8 cellular contexts compared by ENCODE assay signal in the genomic region with DNA sequence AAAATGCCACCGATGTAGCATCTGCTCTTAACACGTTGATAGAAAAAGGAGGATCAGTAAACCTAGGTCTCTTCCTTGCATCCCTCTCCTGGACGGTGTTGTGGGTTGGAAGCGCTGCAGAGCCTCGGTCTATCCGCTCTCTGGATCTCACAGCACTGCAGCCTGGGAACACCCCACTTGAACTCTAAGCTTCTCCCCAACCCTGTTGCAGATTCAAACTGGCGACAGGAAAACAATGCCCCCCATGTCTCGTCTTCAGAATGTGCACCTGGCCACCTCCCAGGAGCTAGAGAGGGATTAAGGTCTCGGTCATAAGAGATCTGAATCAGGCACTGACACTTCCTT. TPM values are rescaled to one million over a fixed set of nuclear protein-coding genes. Genes with fewer than 3 reads are reported as not detected.
DNase-seq lines count a peak whose midpoint lies in the region; ATAC-seq, FAIRE-seq and TF ChIP-seq lines count a peak whose summit lies in the region.

No MANE protein-coding gene starts in this region.

- peaks cover 7% of the 10 kb centered on the region for H3K9me3 Mint-ChIP-seq in activated naive CD8-positive, alpha-beta T cell treated with anti-CD3 and anti-CD28 coated beads for 36 hours

- H3K27me3 ChIP-seq in keratinocyte (ENCODE audit: control insufficient read depth, extremely low read depth, insufficient read depth, low read length): no peaks in the 10 kb centered on the region

- H3K9ac ChIP-seq in keratinocyte (ENCODE audit: control insufficient read depth, extremely low read depth, insufficient read depth, low read length): peak overlapping the region; percentile 89

- H2AFZ ChIP-seq in keratinocyte (ENCODE audit: control insufficient read depth, low read length): peak overlapping the region; percentile 95

- H4K20me1 ChIP-seq in keratinocyte (ENCODE audit: control insufficient read depth, extremely low read depth, insufficient read depth, low read length): no peaks in the 10 kb centered on the region

- TF ChIP-seq CTCF in keratinocyte (optimal IDR thresholded peaks at IDR 0.05 in 1 of 3, IDR thresholded peaks at IDR 0.05 in 1 of 3, conservative IDR thresholded peaks at IDR 0.05 in 1 of 3; ENCODE audit: extremely low read depth in 1 of 3, insufficient read depth in 2 of 3, low read length in 3 of 3): no peak

- H3K4me3 ChIP-seq in keratinocyte (ENCODE audit: control insufficient read depth in 2 of 3, extremely low read depth in 1 of 3, insufficient read depth in 2 of 3, low read depth in 1 of 3, low read length in 3 of 3): peak overlapping the region; percentile 61 to 96 (median 79)

- H3K4me1 ChIP-seq in keratinocyte (ENCODE audit: control insufficient read depth, extremely low read depth, insufficient read depth, low read length): peaks cover 6% of the 10 kb centered on the region

- FAIRE-seq in keratinocyte (lab: Jason Lieb, UNC): no peak

- H3K27ac ChIP-seq in keratinocyte (ENCODE audit: control insufficient read depth, insufficient read depth, low read length): peak overlapping the region; percentile 79

- H3K4me1 Mint-ChIP-seq in activated naive CD8-positive, alpha-beta T cell treated with anti-CD3 and anti-CD28 coated beads for 36 hours: peaks cover 27% of the 10 kb centered on the region

- H3K4me2 ChIP-seq in keratinocyte (ENCODE audit: control insufficient read depth, extremely low read depth, insufficient read depth, low read depth, low read length): peak overlapping the region; percentile 75

- H3K36me3 ChIP-seq in keratinocyte (ENCODE audit: control insufficient read depth in 2 of 2, extremely low read depth in 1 of 2, insufficient read depth in 2 of 2, low read length in 2 of 2): no peaks in the 10 kb centered on the region

- ATAC-seq in stimulated activated naive CD8-positive, alpha-beta T cell treated with anti-CD3 and anti-CD28 coated beads, Interleukin-15, Interleukin-2, amounts not matched to agents 100 U/mL and 50 U/mL, for 24 hours: no peak

- dilution Hi-C loops in keratinocyte (cut with MboI; ENCODE audit: extremely low pct_ligation_motif_present, low sequenced_read_pairs): no loop called here

- H3K9me1 ChIP-seq in keratinocyte (ENCODE audit: control insufficient read depth, extremely low read depth, insufficient read depth, low read length): no peaks in the 10 kb centered on the region

- no peaks in the 10 kb centered on the region for H3K27me3 Mint-ChIP-seq in activated naive CD8-positive, alpha-beta T cell treated with anti-CD3 and anti-CD28 coated beads for 36 hours

- H3K36me3 Mint-ChIP-seq in activated naive CD8-positive, alpha-beta T cell treated with anti-CD3 and anti-CD28 coated beads for 36 hours: peaks cover 5% of the 10 kb centered on the region

- peaks cover 15% of the 10 kb centered on the region for H3K79me2 ChIP-seq in keratinocyte (ENCODE audit: control insufficient read depth, insufficient read depth, low read length)

- no peaks in the 10 kb centered on the region for H3K9me3 ChIP-seq in keratinocyte (ENCODE audit: control insufficient read depth, low read depth, low read length)

- H3K27ac Mint-ChIP-seq in activated naive CD8-positive, alpha-beta T cell treated with anti-CD3 and anti-CD28 coated beads for 36 hours: peak overlapping the region; percentile 91

- peak; percentile 42 for DNase-seq in NOMO-1 treated with DMSO at 0.1 percent for 48 hours (lab: John Stamatoyannopoulos, UW; ENCODE audit: unreplicated experiment)
- no peak for DNase-seq in NOMO-1 treated with dmso at 0.1 percent for 144 hours (lab: John Stamatoyannopoulos, UW; ENCODE audit: unreplicated experiment)
- DNase-seq in M059J (ENCODE audit: low read depth): peak; percentile 34
- no peak for DNase-seq in activated naive CD8-positive, alpha-beta T cell treated with anti-CD3 and anti-CD28 coated beads for 36 hours
- no peak for DNase-seq in keratinocyte (ENCODE audit: low read depth, low spot score)
- peak; percentile 14 for DNase-seq in stimulated activated naive CD8-positive, alpha-beta T cell treated with anti-CD3 and anti-CD28 coated beads, Interleukin-15, Interleukin-2, amounts not matched to agents 100 U/mL and 50 U/mL, for 24 hours
- no peak for DNase-seq in 8988T
- DNase-seq in posterior cingulate gyrus: no peak

- H3K4me3 Mint-ChIP-seq in activated naive CD8-positive, alpha-beta T cell treated with anti-CD3 and anti-CD28 coated beads for 36 hours: peak overlapping the region; percentile 92

- intact Hi-C loops in posterior cingulate gyrus (cut with DNase I): no loop called here

RNA-seq across cellular contexts. Expression of gene TMEM218, which starts 0.5 kb away (rescaled TPM):
- 24.0 and 32.7 TPM in 2 replicates for total RNA-seq in M059J (2014; rRNA removed; shearing (Covaris generic))
- total RNA-seq in activated naive CD8-positive, alpha-beta T cell treated with anti-CD3 and anti-CD28 coated beads for 36 hours: 10 to 100 TPM; 16.6 to 18.1 TPM
- polyA plus RNA-seq in keratinocyte: 21.0 to 35.9 TPM (median 34.2 TPM) in 3 replicates
- 2.5 TPM for polyA plus RNA-seq in keratinocyte (2011; ENCODE audit: low read depth)
- 25.2 and 37.1 TPM in 2 replicates for polyA plus RNA-seq in keratinocyte (2011; cell fraction: cytosol; rRNA removed)
- 33.4 and 33.7 TPM in 2 replicates for polyA plus RNA-seq in keratinocyte (2011; cell fraction: nucleus; rRNA removed)
- polyA plus RNA-seq in keratinocyte (2012; ENCODE audit: low replicate concordance): 16.1 and 19.3 TPM in 2 replicates
- 8.3 to 15.7 TPM (median 8.7 TPM) in 3 replicates for polyA minus RNA-seq in keratinocyte
- polyA minus RNA-seq in keratinocyte (2011; cell fraction: cytosol; rRNA and poly(A)+ RNA removed): 6.7 TPM
- polyA minus RNA-seq in keratinocyte (2011; cell fraction: nucleus; rRNA and poly(A)+ RNA removed): 6.2 and 8.6 TPM in 2 replicates

RNA-seq across cellular contexts. Expression of gene SLC37A2, which starts 47.9 kb away (rescaled TPM):
- 7.2 and 11.8 TPM in 2 replicates for total RNA-seq in M059J (2014; rRNA removed; shearing (Covaris generic))
- under 1 TPM; 0.47 to 0.50 TPM for total RNA-seq in activated naive CD8-positive, alpha-beta T cell treated with anti-CD3 and anti-CD28 coated beads for 36 hours
- polyA plus RNA-seq in keratinocyte: 21.0 to 23.4 TPM (median 21.7 TPM) in 3 replicates
- 23.5 TPM for polyA plus RNA-seq in keratinocyte (2011; ENCODE audit: low read depth)
- polyA plus RNA-seq in keratinocyte (2011; cell fraction: cytosol; rRNA removed): 10.6 and 12.1 TPM in 2 replicates
- 29.3 and 30.3 TPM in 2 replicates for polyA plus RNA-seq in keratinocyte (2011; cell fraction: nucleus; rRNA removed)
- 20.7 and 50.5 TPM in 2 replicates for polyA plus RNA-seq in keratinocyte (2012; ENCODE audit: low replicate concordance)
- polyA minus RNA-seq in keratinocyte: 27.3 to 36.0 TPM (median 30.6 TPM) in 3 replicates
- polyA minus RNA-seq in keratinocyte (2011; cell fraction: cytosol; rRNA and poly(A)+ RNA removed): 17.3 TPM
- 27.3 and 31.5 TPM in 2 replicates for polyA minus RNA-seq in keratinocyte (2011; cell fraction: nucleus; rRNA and poly(A)+ RNA removed)

RNA-seq across cellular contexts. Expression of gene PKNOX2, which starts 53.6 kb away (rescaled TPM):
- total RNA-seq in M059J (2014; rRNA removed; shearing (Covaris generic)): not detected in 2 replicates
- not detected for total RNA-seq in activated naive CD8-positive, alpha-beta T cell treated with anti-CD3 and anti-CD28 coated beads for 36 hours
- 0.03 to 0.05 TPM (median 0.03 TPM) in 3 replicates for polyA plus RNA-seq in keratinocyte
- 0.06 TPM for polyA plus RNA-seq in keratinocyte (2011; ENCODE audit: low read depth)
- 0.01 and 0.06 TPM in 2 replicates for polyA plus RNA-seq in keratinocyte (2011; cell fraction: cytosol; rRNA removed)
- polyA plus RNA-seq in keratinocyte (2011; cell fraction: nucleus; rRNA removed): 0.04 TPM in 2 replicates
- polyA plus RNA-seq in keratinocyte (2012; ENCODE audit: low replicate concordance): 0.03 and 0.32 TPM in 2 replicates
- 0.07 TPM in 1 of 3 replicates, not detected in the others for polyA minus RNA-seq in keratinocyte
- polyA minus RNA-seq in keratinocyte (2011; cell fraction: cytosol; rRNA and poly(A)+ RNA removed): not detected
- polyA minus RNA-seq in keratinocyte (2011; cell fraction: nucleus; rRNA and poly(A)+ RNA removed): not detected in 2 replicates

Comparison
In these comparisons a context has a peak if more than half of its experiments do, and no peak if none do; other contexts are left out.
1. DNase-seq: peak in NOMO-1 treated with DMSO at 0.1 percent for 48 hours (single experiment), M059J (single experiment) and stimulated activated naive CD8-positive, alpha-beta T cell treated with anti-CD3 and anti-CD28 coated beads, Interleukin-15, Interleukin-2, amounts not matched to agents 100 U/mL and 50 U/mL, for 24 hours (single experiment); none in NOMO-1 treated with dmso at 0.1 percent for 144 hours (single experiment), activated naive CD8-positive, alpha-beta T cell treated with anti-CD3 and anti-CD28 coated beads for 36 hours (single experiment), keratinocyte (single experiment), 8988T (single experiment) and posterior cingulate gyrus (0 of 10).